Comparison of ENCODE assay signal across 8 cellular contexts in the genomic region with DNA sequence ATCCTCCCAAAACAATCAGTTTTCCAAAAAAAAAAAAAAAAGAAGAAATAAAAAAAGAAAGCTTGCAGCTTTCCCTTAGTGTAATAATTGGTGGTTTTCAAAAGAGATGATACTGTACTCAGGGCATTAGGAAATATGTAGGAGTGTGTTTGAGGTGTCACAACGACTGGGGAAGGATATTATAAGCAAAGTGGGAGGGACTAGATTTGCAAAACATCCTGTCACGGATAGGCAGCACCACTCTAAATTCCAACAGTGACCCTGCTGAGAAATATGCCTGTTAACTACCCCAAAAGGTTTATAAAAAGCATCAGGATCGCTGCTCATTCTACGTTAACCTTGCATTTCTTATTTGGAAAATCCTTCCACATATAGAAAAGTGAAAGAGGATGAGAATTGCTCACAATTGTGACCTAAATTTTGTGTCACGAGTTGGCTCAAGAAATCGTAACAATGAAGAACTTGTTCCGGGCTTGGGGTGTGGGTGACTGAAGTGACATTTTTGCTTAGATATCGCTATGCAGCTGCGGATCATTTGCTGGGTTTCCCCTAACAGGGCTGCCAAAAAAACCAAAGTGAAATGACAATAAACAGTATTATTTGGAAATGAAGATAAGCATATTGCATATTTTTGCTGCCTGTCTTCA. TPM values are rescaled to one million over a fixed set of nuclear protein-coding genes. Genes with fewer than 3 reads are reported as not detected.
A peak's percentile ranks its signal among the peaks of the same experiment; 100 is the strongest.
DNase-seq lines count a peak whose midpoint lies in the region; ATAC-seq, FAIRE-seq and TF ChIP-seq lines count a peak whose summit lies in the region.

No MANE protein-coding gene starts in this region.

- DNase-seq in HepG2 (ENCODE audit: low spot score), result no peak
- DNase-seq in brain microvascular endothelial cell, result no peak
- DNase-seq in lower lobe of right lung, result no peak
- DNase-seq in D721Med (ENCODE audit: insufficient read length, low spot score), result no peak
- no peak for DNase-seq in NAMALWA (ENCODE audit: low spot score)

- peak overlapping the region; percentile 0 to 49 for H3K27ac ChIP-seq in liver (ENCODE audit: low read depth in 1 of 2, low read length in 2 of 2)
- no peak overlapping the region for H3K27ac ChIP-seq in HepG2 (ENCODE audit: extremely low read length, insufficient read depth, low read length)
- peak overlapping the region; percentile 19 for H3K27ac ChIP-seq in brain microvascular endothelial cell
- H3K27ac ChIP-seq in lower lobe of right lung, result peak overlapping the region; percentile 44

- CTCF ChIA-PET in HepG2 (lab: Yijun Ruan, JAX; ENCODE audit: low intra/inter-chr PET ratio, low total read pairs), result no interaction called here

- in situ Hi-C loops in HepG2 (cut with HindIII; ENCODE audit: extremely low pct_ligation_motif_present, low pct_unique_long_range_greater_than_20kb), result no loop called here
- in situ Hi-C loops in brain microvascular endothelial cell (cut with HindIII; ENCODE audit: low pct_ligation_motif_present, low sequenced_read_pairs), result no loop called here

- POLR2A ChIA-PET in HepG2 (lab: Yijun Ruan, JAX), result no interaction called here

- H3K36me3 ChIP-seq in liver (ENCODE audit: control insufficient read depth in 4 of 4, insufficient read depth in 3 of 4, low read depth in 1 of 4, low read length in 3 of 4) (peaks cover 0 to 2% (median 0%) of the 10 kb centered on the region in 4 donors), HepG2 (replicated peaks in 1 of 2; ENCODE audit: control insufficient read depth in 1 of 2, insufficient read depth in 2 of 2, low read length in 2 of 2) (peaks cover 7 to 42% of the 10 kb centered on the region in 2 experiments), brain microvascular endothelial cell (replicated peaks) (no peaks in the 10 kb centered on the region), lower lobe of right lung (peaks cover 22% of the 10 kb centered on the region)

- WGBS in liver, result 23% methylated on average over 9 of the region's 9 CpGs
- 96% methylated on average over 9 of the region's 9 CpGs for WGBS in HepG2 (ENCODE audit: low lambda C conversion rate)

- TF ChIP-seq EP300 in HepG2 (IDR thresholded peaks at IDR 0.05; ENCODE audit: low read depth in 2 of 2, low read length in 2 of 2) (no peak), HepG2 (CRISPR knock-in tag; IDR thresholded peaks at IDR 0.05; ENCODE audit: borderline replicate concordance) (no peak)

- peaks cover 17% of the 10 kb centered on the region for H4K20me1 ChIP-seq in HepG2 (ENCODE audit: insufficient read depth, low read length)

- FAIRE-seq in HepG2 (lab: Jason Lieb, UNC) (no peak), D721Med (lab: Jason Lieb, UNC) (no peak)

- TF ChIP-seq RAD21 in liver (IDR thresholded peaks at IDR 0.05), result no peak
- TF ChIP-seq RAD21 in HepG2 (CRISPR knock-in tag; IDR thresholded peaks at IDR 0.05), result no peak

- H3K27me3 ChIP-seq in liver (ENCODE audit: control insufficient read depth in 4 of 4, insufficient read depth in 4 of 4, low read length in 3 of 4) (no peaks in the 10 kb centered on the region), HepG2 (ENCODE audit: control insufficient read depth in 1 of 2, insufficient read depth in 2 of 2, low read length in 2 of 2) (no peaks in the 10 kb centered on the region), brain microvascular endothelial cell (replicated peaks) (no peaks in the 10 kb centered on the region), lower lobe of right lung (ENCODE audit: low read depth) (no peaks in the 10 kb centered on the region)

- peak overlapping the region in 1 of 2 donors; percentile 16 for H3K9ac ChIP-seq in liver (ENCODE audit: low read depth in 1 of 2, low read length in 2 of 2)
- H3K9ac ChIP-seq in HepG2 (ENCODE audit: insufficient read depth, low read depth, low read length), result no peak overlapping the region

- no TSS peak for BruUV-seq in HepG2 (replicated peaks; lab: Mats Ljungman, UMichigan)

- intact Hi-C loops in HepG2 (cut with micrococcal nuclease; ENCODE audit: unreplicated experiment) (no loop called here), lower lobe of right lung (cut with DNase I) (no loop called here)

- H3K4me1 ChIP-seq in liver (ENCODE audit: control insufficient read depth in 4 of 4, insufficient read depth in 4 of 4, low read length in 3 of 4) (peaks cover 17 to 61% (median 51%) of the 10 kb centered on the region in 4 donors), HepG2 (ENCODE audit: insufficient read depth, low read length) (peaks cover 59% of the 10 kb centered on the region), lower lobe of right lung (peaks cover 95% of the 10 kb centered on the region)

- no peak overlapping the region for H3K4me2 ChIP-seq in HepG2 (ENCODE audit: low read depth, low read length)

- no peak overlapping the region for H2AFZ ChIP-seq in HepG2 (ENCODE audit: low read length)

- H3K9me3 ChIP-seq in liver (ENCODE audit: control insufficient read depth in 4 of 4, low read length in 3 of 4) (no peaks in the 10 kb centered on the region), HepG2 (ENCODE audit: low read length) (no peaks in the 10 kb centered on the region), lower lobe of right lung (no peaks in the 10 kb centered on the region)

- H3K79me2 ChIP-seq in HepG2 (ENCODE audit: insufficient read depth, low read length), result peaks cover 41% of the 10 kb centered on the region

- TF ChIP-seq CTCF in liver (IDR thresholded peaks at IDR 0.05; ENCODE audit: low read depth, low read length, missing input control) (no peak), HepG2 (CRISPR knock-in tag; IDR thresholded peaks at IDR 0.05) (no peak), brain microvascular endothelial cell (IDR thresholded peaks at IDR 0.05; ENCODE audit: low read depth, low read length, missing control alignments) (no peak), lower lobe of right lung (IDR thresholded peaks at IDR 0.05) (no peak), D721Med (IDR thresholded peaks at IDR 0.05; ENCODE audit: insufficient read depth, missing control alignments) (no peak)

- H3K4me3 ChIP-seq in liver (ENCODE audit: low read depth in 1 of 3, low read length in 3 of 3) (no peak overlapping the region), HepG2 (replicated peaks in 1 of 3; ENCODE audit: insufficient read depth in 1 of 3, low read depth in 2 of 3, low read length in 3 of 3) (no peak overlapping the region), brain microvascular endothelial cell (ENCODE audit: low read depth, low read length) (no peak overlapping the region), lower lobe of right lung (peak overlapping the region; percentile 37)

- no peak for TF ChIP-seq POLR2A in HepG2 (IDR thresholded peaks at IDR 0.05; ENCODE audit: insufficient read depth in 1 of 2, low read depth in 2 of 2, low read length in 2 of 2)

- ATAC-seq in HepG2, result no peak
- ATAC-seq in lower lobe of right lung, result peak; percentile 73 to 74
- no peak for ATAC-seq in GM19455 (IDR thresholded peaks at IDR 0.05; ENCODE audit: unreplicated experiment)
- no peak for ATAC-seq in HG03469 (IDR thresholded peaks at IDR 0.05; ENCODE audit: unreplicated experiment)

TF ChIP-seq in liver, 16 proteins besides CTCF, POLR2A, EP300 and RAD21:
- TF ChIP-seq RXRA (IDR thresholded peaks at IDR 0.05) (peak in 1 of 2 donors; percentile 8), YY1 (IDR thresholded peaks at IDR 0.05) (no peak)

TF ChIP-seq in HepG2, 621 proteins besides CTCF, POLR2A, EP300 and RAD21 (continues in another document):
- TF ChIP-seq KDM5A (IDR thresholded peaks at IDR 0.05; ENCODE audit: borderline replicate concordance, low read length), result no peak
- TF ChIP-seq ATAD3A (CRISPR knock-in tag; IDR thresholded peaks at IDR 0.05), result no peak
- TF ChIP-seq ADNP (CRISPR knock-in tag; IDR thresholded peaks at IDR 0.05), result no peak
- no peak for TF ChIP-seq CREM (IDR thresholded peaks at IDR 0.05)
- no peak for TF ChIP-seq CREM (CRISPR knock-in tag; IDR thresholded peaks at IDR 0.05)
- no peak for TF ChIP-seq HMGA1 (CRISPR knock-in tag; conservative IDR thresholded peaks at IDR 0.05)
- TF ChIP-seq, protein P1, sequence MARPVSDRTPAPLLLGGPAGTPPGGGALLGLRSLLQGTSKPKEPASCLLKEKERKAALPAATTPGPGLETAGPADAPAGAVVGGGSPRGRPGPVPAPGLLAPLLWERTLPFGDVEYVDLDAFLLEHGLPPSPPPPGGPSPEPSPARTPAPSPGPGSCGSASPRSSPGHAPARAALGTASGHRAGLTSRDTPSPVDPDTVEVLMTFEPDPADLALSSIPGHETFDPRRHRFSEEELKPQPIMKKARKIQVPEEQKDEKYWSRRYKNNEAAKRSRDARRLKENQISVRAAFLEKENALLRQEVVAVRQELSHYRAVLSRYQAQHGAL (CRISPR knock-in tag; IDR thresholded peaks at IDR 0.05; ENCODE audit: not compliant biosample characterization), result no peak

RNA-seq across cellular contexts. Expression of a gene that starts 51.6 kb away (rescaled TPM):
- total RNA-seq in liver (10 to 100 TPM; 10.8 to 14.5 TPM), HepG2 (2016; rRNA removed; fragmentation: Illumina TruSeq; extraction: Trizol) (43.9 and 46.5 TPM in 2 replicates), lower lobe of right lung (64.9 TPM)
- polyA plus RNA-seq in liver (1 to 10 TPM; 4.4 to 5.7 TPM), HepG2 (2011; rRNA removed) (19.5 and 21.4 TPM in 2 replicates)
- total RNA-seq in HepG2 (2016; cell fraction: cytosol; rRNA removed; fragmentation: Illumina TruSeq; extraction: Trizol; ENCODE audit: low read depth), result 30.7 and 33.0 TPM in 2 replicates
- 41.9 and 43.3 TPM in 2 replicates for total RNA-seq in HepG2 (2016; cell fraction: insoluble cytoplasmic fraction; rRNA removed; fragmentation: Illumina TruSeq; extraction: Trizol)
- 52.7 and 60.8 TPM in 2 replicates for total RNA-seq in HepG2 (2016; cell fraction: membrane; rRNA removed; fragmentation: Illumina TruSeq; extraction: Trizol)
- 39.0 and 46.1 TPM in 2 replicates for total RNA-seq in HepG2 (2016; cell fraction: nucleus; rRNA removed; fragmentation: Illumina TruSeq; extraction: Trizol)
- polyA plus RNA-seq in HepG2 (2011; cell fraction: cytosol; rRNA removed), result 9.8 and 10.1 TPM in 2 replicates
- 21.8 and 26.8 TPM in 2 replicates for polyA plus RNA-seq in HepG2 (2011; cell fraction: nucleus; rRNA removed)
- 20.4 and 24.7 TPM in 2 replicates for polyA plus RNA-seq in HepG2 (2012)
- 2.5 and 3.4 TPM in 2 replicates for polyA plus RNA-seq in HepG2 (2016; cell fraction: cytosol; fragmentation: Illumina TruSeq; extraction: Trizol; ENCODE audit: low read depth)
- polyA plus RNA-seq in HepG2 (2016; cell fraction: insoluble cytoplasmic fraction; fragmentation: Illumina TruSeq; extraction: Trizol; ENCODE audit: low read depth), result 37.7 and 43.0 TPM in 2 replicates
- polyA plus RNA-seq in HepG2 (2016; cell fraction: membrane; fragmentation: Illumina TruSeq; extraction: Trizol; ENCODE audit: low read depth), result 8.9 and 11.1 TPM in 2 replicates
- polyA plus RNA-seq in HepG2 (2016; cell fraction: nucleus; fragmentation: Illumina TruSeq; extraction: Trizol; ENCODE audit: insufficient read depth, low read depth), result 44.5 and 49.0 TPM in 2 replicates
- polyA minus RNA-seq in HepG2 (2011; rRNA and poly(A)+ RNA removed; ENCODE audit: low replicate concordance), result 5.4 and 18.1 TPM in 2 replicates
- polyA minus RNA-seq in HepG2 (2011; cell fraction: cytosol; rRNA and poly(A)+ RNA removed), result 24.2 and 26.0 TPM in 2 replicates
- 43.1 and 53.5 TPM in 2 replicates for polyA minus RNA-seq in HepG2 (2011; cell fraction: nucleus; rRNA and poly(A)+ RNA removed)

Comparison
In these comparisons a context has a peak if more than half of its experiments do, and no peak if none do; other contexts are left out.
1. ATAC-seq: peak in lower lobe of right lung (2 of 2); none in HepG2 (single experiment), GM19455 (single experiment) and HG03469 (single experiment).